ENCODE assay signal across 1 cellular context in the genomic region with DNA sequence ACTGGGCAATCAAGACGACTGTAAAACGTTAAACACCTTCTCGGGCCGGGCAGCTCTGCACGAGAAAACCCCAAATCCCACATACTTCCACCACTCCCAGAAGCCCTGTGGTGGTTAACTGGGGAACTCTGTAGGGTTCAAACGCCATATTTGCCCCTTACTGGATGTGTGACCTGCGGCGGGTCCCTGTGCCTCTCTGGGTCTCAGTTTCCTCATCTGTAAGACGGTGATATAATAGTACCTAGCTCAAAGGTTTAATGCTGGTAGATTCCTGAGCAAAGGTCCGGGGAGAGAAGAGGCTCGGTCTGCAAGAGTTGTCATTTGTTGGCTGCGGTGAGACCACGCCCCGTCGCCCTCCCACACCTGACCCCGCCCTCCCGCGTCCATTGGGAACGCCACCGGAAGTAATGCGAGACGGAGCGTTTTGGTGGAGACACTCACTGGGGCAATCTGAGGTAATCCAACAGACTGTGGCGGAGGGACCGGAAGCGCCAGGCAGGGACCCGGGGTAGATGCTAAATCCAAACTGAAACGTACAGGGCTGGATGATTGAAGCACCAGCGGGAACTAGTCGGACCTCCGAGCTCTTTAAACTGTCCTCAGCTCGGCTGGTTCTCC.
TF ChIP-seq lines count a peak whose summit lies in the region.

No MANE protein-coding gene starts in this region.

TF ChIP-seq in H1, 55 proteins besides CTCF, POLR2A, EP300 and RAD21:
- TF ChIP-seq RXRA (IDR thresholded peaks at IDR 0.05; ENCODE audit: insufficient read depth, low read depth, low read length) (no peak), CREB1 (IDR thresholded peaks at IDR 0.05) (peak; percentile 45; the same call in 1 of the 2 replicates), PHF8 (conservative IDR thresholded peaks at IDR 0.05; ENCODE audit: low read depth, low read length) (no peak), NANOG (IDR thresholded peaks at IDR 0.05; ENCODE audit: insufficient read depth, low read depth, low read length, poor library complexity, severe bottlenecking) (no peak), TEAD4 (IDR thresholded peaks at IDR 0.05; ENCODE audit: low read depth, low read length) (no peak), RFX5 (IDR thresholded peaks at IDR 0.05; ENCODE audit: borderline replicate concordance, low read depth, low read length) (no peak), CHD1 (IDR thresholded peaks at IDR 0.05; ENCODE audit: low read depth, low read length) (no peak), SP4 (IDR thresholded peaks at IDR 0.05; ENCODE audit: low read length) (peak; percentile 39; the same call in 1 of the 2 replicates), CTBP2 (IDR thresholded peaks at IDR 0.05; ENCODE audit: borderline replicate concordance, insufficient read depth, insufficient read length, low read length) (no peak), HDAC2 (IDR thresholded peaks at IDR 0.05; ENCODE audit: borderline replicate concordance in 1 of 2, low read depth in 2 of 2, low read length in 2 of 2) (no peak), CBX5 (IDR thresholded peaks at IDR 0.05; ENCODE audit: low read depth, low read length) (no peak), SIN3A (conservative IDR thresholded peaks at IDR 0.05 in 1 of 2, IDR thresholded peaks at IDR 0.05 in 1 of 2; ENCODE audit: low read depth in 1 of 2, low read length in 2 of 2) (peak; percentile 71 to 84; a peak in 1 of 4 replicates), CHD2 (IDR thresholded peaks at IDR 0.05; ENCODE audit: low read length) (peak; percentile 47; the same call in 1 of the 2 replicates), KDM4A (IDR thresholded peaks at IDR 0.05; ENCODE audit: low read depth, low read length, severe bottlenecking) (no peak), EGR1 (IDR thresholded peaks at IDR 0.05; ENCODE audit: borderline replicate concordance, low read depth, low read length) (0 out of 2 replicates have a peak, but pooled peaks have one; percentile 15), CEBPB (IDR thresholded peaks at IDR 0.05; ENCODE audit: low read depth, low read length) (peak; percentile 70), TBP (IDR thresholded peaks at IDR 0.05; ENCODE audit: low read depth, low read length) (peak; percentile 58), FOSL1 (IDR thresholded peaks at IDR 0.05; ENCODE audit: insufficient read depth, low read depth, low read length) (no peak), POLR2AphosphoS5 (IDR thresholded peaks at IDR 0.05; ENCODE audit: low read depth, low read length) (no peak; the same call in 1 of the 2 replicates), HDAC6 (IDR thresholded peaks at IDR 0.05; ENCODE audit: low read depth, low read length) (no peak), SRF (IDR thresholded peaks at IDR 0.05; ENCODE audit: low read depth, low read length) (no peak), JUND (IDR thresholded peaks at IDR 0.05; ENCODE audit: low read length) (peak; percentile 59; the same call in 1 of the 2 replicates), SIRT6 (IDR thresholded peaks at IDR 0.05; ENCODE audit: low read length) (no peak), KDM1A (IDR thresholded peaks at IDR 0.05; ENCODE audit: borderline replicate concordance, low read length) (no peak), NRF1 (IDR thresholded peaks at IDR 0.05; ENCODE audit: low read depth, low read length) (peak; percentile 8; the same call in 1 of the 2 replicates), SP2 (IDR thresholded peaks at IDR 0.05; ENCODE audit: low read length) (no peak), YY1 (IDR thresholded peaks at IDR 0.05; ENCODE audit: low read depth, low read length) (peak; percentile 69; the same call in 1 of the 2 replicates), TAF1 (IDR thresholded peaks at IDR 0.05; ENCODE audit: low read depth, low read length) (peak; percentile 63; the same call in 1 of the 2 replicates), ZNF274 (IDR thresholded peaks at IDR 0.05; ENCODE audit: borderline replicate concordance, extremely low read depth, low read length) (no peak), SP1 (IDR thresholded peaks at IDR 0.05; ENCODE audit: low read depth, low read length) (peak; percentile 87), GABPA (IDR thresholded peaks at IDR 0.05; ENCODE audit: borderline replicate concordance, insufficient read depth, low read length) (peak; percentile 99), JUN (IDR thresholded peaks at IDR 0.05; ENCODE audit: low read depth, low read length) (no peak; the same call in 1 of the 2 replicates), TAF7 (optimal IDR thresholded peaks at IDR 0.05; ENCODE audit: borderline replicate concordance, low read depth, low read length) (no peak)
- TF ChIP-seq, protein P1, sequence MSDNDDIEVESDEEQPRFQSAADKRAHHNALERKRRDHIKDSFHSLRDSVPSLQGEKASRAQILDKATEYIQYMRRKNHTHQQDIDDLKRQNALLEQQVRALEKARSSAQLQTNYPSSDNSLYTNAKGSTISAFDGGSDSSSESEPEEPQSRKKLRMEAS (IDR thresholded peaks at IDR 0.05), result 0 out of 2 replicates have a peak, but pooled peaks have one; percentile 30
- TF ChIP-seq, protein P2, sequence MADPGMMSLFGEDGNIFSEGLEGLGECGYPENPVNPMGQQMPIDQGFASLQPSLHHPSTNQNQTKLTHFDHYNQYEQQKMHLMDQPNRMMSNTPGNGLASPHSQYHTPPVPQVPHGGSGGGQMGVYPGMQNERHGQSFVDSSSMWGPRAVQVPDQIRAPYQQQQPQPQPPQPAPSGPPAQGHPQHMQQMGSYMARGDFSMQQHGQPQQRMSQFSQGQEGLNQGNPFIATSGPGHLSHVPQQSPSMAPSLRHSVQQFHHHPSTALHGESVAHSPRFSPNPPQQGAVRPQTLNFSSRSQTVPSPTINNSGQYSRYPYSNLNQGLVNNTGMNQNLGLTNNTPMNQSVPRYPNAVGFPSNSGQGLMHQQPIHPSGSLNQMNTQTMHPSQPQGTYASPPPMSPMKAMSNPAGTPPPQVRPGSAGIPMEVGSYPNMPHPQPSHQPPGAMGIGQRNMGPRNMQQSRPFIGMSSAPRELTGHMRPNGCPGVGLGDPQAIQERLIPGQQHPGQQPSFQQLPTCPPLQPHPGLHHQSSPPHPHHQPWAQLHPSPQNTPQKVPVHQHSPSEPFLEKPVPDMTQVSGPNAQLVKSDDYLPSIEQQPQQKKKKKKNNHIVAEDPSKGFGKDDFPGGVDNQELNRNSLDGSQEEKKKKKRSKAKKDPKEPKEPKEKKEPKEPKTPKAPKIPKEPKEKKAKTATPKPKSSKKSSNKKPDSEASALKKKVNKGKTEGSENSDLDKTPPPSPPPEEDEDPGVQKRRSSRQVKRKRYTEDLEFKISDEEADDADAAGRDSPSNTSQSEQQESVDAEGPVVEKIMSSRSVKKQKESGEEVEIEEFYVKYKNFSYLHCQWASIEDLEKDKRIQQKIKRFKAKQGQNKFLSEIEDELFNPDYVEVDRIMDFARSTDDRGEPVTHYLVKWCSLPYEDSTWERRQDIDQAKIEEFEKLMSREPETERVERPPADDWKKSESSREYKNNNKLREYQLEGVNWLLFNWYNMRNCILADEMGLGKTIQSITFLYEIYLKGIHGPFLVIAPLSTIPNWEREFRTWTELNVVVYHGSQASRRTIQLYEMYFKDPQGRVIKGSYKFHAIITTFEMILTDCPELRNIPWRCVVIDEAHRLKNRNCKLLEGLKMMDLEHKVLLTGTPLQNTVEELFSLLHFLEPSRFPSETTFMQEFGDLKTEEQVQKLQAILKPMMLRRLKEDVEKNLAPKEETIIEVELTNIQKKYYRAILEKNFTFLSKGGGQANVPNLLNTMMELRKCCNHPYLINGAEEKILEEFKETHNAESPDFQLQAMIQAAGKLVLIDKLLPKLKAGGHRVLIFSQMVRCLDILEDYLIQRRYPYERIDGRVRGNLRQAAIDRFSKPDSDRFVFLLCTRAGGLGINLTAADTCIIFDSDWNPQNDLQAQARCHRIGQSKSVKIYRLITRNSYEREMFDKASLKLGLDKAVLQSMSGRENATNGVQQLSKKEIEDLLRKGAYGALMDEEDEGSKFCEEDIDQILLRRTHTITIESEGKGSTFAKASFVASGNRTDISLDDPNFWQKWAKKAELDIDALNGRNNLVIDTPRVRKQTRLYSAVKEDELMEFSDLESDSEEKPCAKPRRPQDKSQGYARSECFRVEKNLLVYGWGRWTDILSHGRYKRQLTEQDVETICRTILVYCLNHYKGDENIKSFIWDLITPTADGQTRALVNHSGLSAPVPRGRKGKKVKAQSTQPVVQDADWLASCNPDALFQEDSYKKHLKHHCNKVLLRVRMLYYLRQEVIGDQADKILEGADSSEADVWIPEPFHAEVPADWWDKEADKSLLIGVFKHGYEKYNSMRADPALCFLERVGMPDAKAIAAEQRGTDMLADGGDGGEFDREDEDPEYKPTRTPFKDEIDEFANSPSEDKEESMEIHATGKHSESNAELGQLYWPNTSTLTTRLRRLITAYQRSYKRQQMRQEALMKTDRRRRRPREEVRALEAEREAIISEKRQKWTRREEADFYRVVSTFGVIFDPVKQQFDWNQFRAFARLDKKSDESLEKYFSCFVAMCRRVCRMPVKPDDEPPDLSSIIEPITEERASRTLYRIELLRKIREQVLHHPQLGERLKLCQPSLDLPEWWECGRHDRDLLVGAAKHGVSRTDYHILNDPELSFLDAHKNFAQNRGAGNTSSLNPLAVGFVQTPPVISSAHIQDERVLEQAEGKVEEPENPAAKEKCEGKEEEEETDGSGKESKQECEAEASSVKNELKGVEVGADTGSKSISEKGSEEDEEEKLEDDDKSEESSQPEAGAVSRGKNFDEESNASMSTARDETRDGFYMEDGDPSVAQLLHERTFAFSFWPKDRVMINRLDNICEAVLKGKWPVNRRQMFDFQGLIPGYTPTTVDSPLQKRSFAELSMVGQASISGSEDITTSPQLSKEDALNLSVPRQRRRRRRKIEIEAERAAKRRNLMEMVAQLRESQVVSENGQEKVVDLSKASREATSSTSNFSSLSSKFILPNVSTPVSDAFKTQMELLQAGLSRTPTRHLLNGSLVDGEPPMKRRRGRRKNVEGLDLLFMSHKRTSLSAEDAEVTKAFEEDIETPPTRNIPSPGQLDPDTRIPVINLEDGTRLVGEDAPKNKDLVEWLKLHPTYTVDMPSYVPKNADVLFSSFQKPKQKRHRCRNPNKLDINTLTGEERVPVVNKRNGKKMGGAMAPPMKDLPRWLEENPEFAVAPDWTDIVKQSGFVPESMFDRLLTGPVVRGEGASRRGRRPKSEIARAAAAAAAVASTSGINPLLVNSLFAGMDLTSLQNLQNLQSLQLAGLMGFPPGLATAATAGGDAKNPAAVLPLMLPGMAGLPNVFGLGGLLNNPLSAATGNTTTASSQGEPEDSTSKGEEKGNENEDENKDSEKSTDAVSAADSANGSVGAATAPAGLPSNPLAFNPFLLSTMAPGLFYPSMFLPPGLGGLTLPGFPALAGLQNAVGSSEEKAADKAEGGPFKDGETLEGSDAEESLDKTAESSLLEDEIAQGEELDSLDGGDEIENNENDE (IDR thresholded peaks at IDR 0.05; ENCODE audit: insufficient replicate concordance, low read length), result no peak
- TF ChIP-seq, protein P3, sequence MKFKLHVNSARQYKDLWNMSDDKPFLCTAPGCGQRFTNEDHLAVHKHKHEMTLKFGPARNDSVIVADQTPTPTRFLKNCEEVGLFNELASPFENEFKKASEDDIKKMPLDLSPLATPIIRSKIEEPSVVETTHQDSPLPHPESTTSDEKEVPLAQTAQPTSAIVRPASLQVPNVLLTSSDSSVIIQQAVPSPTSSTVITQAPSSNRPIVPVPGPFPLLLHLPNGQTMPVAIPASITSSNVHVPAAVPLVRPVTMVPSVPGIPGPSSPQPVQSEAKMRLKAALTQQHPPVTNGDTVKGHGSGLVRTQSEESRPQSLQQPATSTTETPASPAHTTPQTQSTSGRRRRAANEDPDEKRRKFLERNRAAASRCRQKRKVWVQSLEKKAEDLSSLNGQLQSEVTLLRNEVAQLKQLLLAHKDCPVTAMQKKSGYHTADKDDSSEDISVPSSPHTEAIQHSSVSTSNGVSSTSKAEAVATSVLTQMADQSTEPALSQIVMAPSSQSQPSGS (IDR thresholded peaks at IDR 0.05; ENCODE audit: low read length), result peak; percentile 89
- TF ChIP-seq, protein P4, sequence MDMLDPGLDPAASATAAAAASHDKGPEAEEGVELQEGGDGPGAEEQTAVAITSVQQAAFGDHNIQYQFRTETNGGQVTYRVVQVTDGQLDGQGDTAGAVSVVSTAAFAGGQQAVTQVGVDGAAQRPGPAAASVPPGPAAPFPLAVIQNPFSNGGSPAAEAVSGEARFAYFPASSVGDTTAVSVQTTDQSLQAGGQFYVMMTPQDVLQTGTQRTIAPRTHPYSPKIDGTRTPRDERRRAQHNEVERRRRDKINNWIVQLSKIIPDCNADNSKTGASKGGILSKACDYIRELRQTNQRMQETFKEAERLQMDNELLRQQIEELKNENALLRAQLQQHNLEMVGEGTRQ (IDR thresholded peaks at IDR 0.05; ENCODE audit: low read length), result peak; percentile 39; the same call in 1 of the 2 replicates
